ENCODE assay signal across 9 cellular contexts in genomic region chr14:102848830-102849521, GRCh38.
DNase-seq lines count a peak whose midpoint lies in the region; ATAC-seq, FAIRE-seq and TF ChIP-seq lines count a peak whose summit lies in the region.
"Had no signal": no experiment of that assay in that cellular context is flagged by ENCODE, and none has a peak within 500 bp of the region (broad histone marks: within the 10 kb centered on the region; RNA-seq: fewer than 3 reads in every experiment).

No MANE protein-coding gene starts in this region.

- H3K36me3 Mint-ChIP-seq in osteocyte (ENCODE audit: unreplicated experiment): peaks cover 3% of the 10 kb centered on the region
- H3K36me3 Mint-ChIP-seq in natural killer cell treated with Interleukin-12 subunit alpha and Interleukin-12 subunit beta and Interleukin-15 and Interleukin-18, amount 100 ng/mL, for 72 hours: peaks cover 3% of the 10 kb centered on the region

- intact Hi-C loops in endothelial cell of umbilical vein (cut with micrococcal nuclease): no loop called here

- H2AFZ ChIP-seq in endothelial cell of umbilical vein (ENCODE audit: low read depth, low read length): no peak overlapping the region

- no peaks in the 10 kb centered on the region for H3K9me3 ChIP-seq in endothelial cell of umbilical vein (replicated peaks; ENCODE audit: control insufficient read depth, insufficient read depth, low read length)

- H3K79me2 ChIP-seq in endothelial cell of umbilical vein (ENCODE audit: control insufficient read depth, insufficient read depth, low read length): no peaks in the 10 kb centered on the region

- H3K9me3 Mint-ChIP-seq in osteocyte (ENCODE audit: unreplicated experiment): no peaks in the 10 kb centered on the region
- H3K9me3 Mint-ChIP-seq in natural killer cell treated with Interleukin-12 subunit alpha and Interleukin-12 subunit beta and Interleukin-15 and Interleukin-18, amount 100 ng/mL, for 72 hours: no peaks in the 10 kb centered on the region

- no TSS peak for BruUV-seq in endothelial cell of umbilical vein (replicated peaks; lab: Mats Ljungman, UMichigan)

- dilution Hi-C loops in endothelial cell of umbilical vein (cut with MboI; ENCODE audit: extremely low pct_ligation_motif_present, low sequenced_read_pairs): no loop called here

- no peak overlapping the region for H3K9ac ChIP-seq in endothelial cell of umbilical vein (replicated peaks; ENCODE audit: extremely low read depth, insufficient read depth, low read length)

- no peak overlapping the region for H3K4me2 ChIP-seq in endothelial cell of umbilical vein (ENCODE audit: insufficient read depth, low read length)

- peaks cover 13% of the 10 kb centered on the region for H3K4me1 Mint-ChIP-seq in osteocyte (ENCODE audit: unreplicated experiment)
- H3K4me1 Mint-ChIP-seq in natural killer cell treated with Interleukin-12 subunit alpha and Interleukin-12 subunit beta and Interleukin-15 and Interleukin-18, amount 100 ng/mL, for 72 hours (ENCODE audit: low read depth in 2 of 2): peaks cover 5 to 17% of the 10 kb centered on the region in 2 donors

- no peak for TF ChIP-seq POLR2A in endothelial cell of umbilical vein (IDR thresholded peaks at IDR 0.05; ENCODE audit: low read depth, low read length)

- H4K20me1 ChIP-seq in endothelial cell of umbilical vein (replicated peaks; ENCODE audit: control insufficient read depth, extremely low read depth, insufficient read depth, low read length): no peaks in the 10 kb centered on the region

- H3K4me3 ChIP-seq in endothelial cell of umbilical vein (replicated peaks in 1 of 3; ENCODE audit: insufficient read depth in 1 of 3, low read depth in 1 of 3, low read length in 3 of 3): no peak overlapping the region

- ATAC-seq in GM18519 (IDR thresholded peaks at IDR 0.05; ENCODE audit: low FRiP score, unreplicated experiment): no peak
- ATAC-seq in GM19035 (IDR thresholded peaks at IDR 0.05; ENCODE audit: unreplicated experiment): no peak
- ATAC-seq in natural killer cell treated with Interleukin-12 subunit alpha and Interleukin-12 subunit beta and Interleukin-15 and Interleukin-18, amount 100 ng/mL, for 72 hours: no peak

- TF ChIP-seq CTCF in endothelial cell of umbilical vein (IDR thresholded peaks at IDR 0.05; ENCODE audit: extremely low read depth in 1 of 2, insufficient read depth in 1 of 2, low read depth in 1 of 2, low read length in 2 of 2): no peak
- TF ChIP-seq CTCF in osteocyte (IDR thresholded peaks at IDR 0.05): no peak

- H3K4me1 ChIP-seq in endothelial cell of umbilical vein (ENCODE audit: control insufficient read depth, extremely low read depth, insufficient read depth, low read length): peaks cover 10% of the 10 kb centered on the region

- peak; percentile 96 for DNase-seq in DMS 273 (lab: John Stamatoyannopoulos, UW; ENCODE audit: unreplicated experiment)
- DNase-seq in NCI-H446 (lab: John Stamatoyannopoulos, UW): peak; percentile 85 to 91
- no peak for DNase-seq in endothelial cell of umbilical vein (ENCODE audit: low read depth, low spot score)
- no peak for DNase-seq in osteocyte (ENCODE audit: extremely low spot score, unreplicated experiment)
- no peak for DNase-seq in AML-193 (lab: John Stamatoyannopoulos, UW)
- no peak for DNase-seq in natural killer cell treated with Interleukin-12 subunit alpha and Interleukin-12 subunit beta and Interleukin-15 and Interleukin-18, amount 100 ng/mL, for 72 hours (ENCODE audit: low spot score)
- DNase-seq: T-helper 1 cell had no signal

- FAIRE-seq in endothelial cell of umbilical vein (lab: Jason Lieb, UNC): peak; percentile 59

- H3K4me3 Mint-ChIP-seq in osteocyte (ENCODE audit: unreplicated experiment): no peak overlapping the region
- no peak overlapping the region for H3K4me3 Mint-ChIP-seq in natural killer cell treated with Interleukin-12 subunit alpha and Interleukin-12 subunit beta and Interleukin-15 and Interleukin-18, amount 100 ng/mL, for 72 hours

- H3K27ac ChIP-seq in endothelial cell of umbilical vein (ENCODE audit: insufficient read depth, low read depth, low read length): no peak overlapping the region

- H3K9me1 ChIP-seq in endothelial cell of umbilical vein (replicated peaks; ENCODE audit: control insufficient read depth, extremely low read depth, insufficient read depth, low read length): no peaks in the 10 kb centered on the region

- CTCF ChIA-PET in endothelial cell of umbilical vein (lab: Charles Lee): interaction anchor here (1.6 kb wide), 1 partner anchor 324 kb away, joined by 4 read pairs; no protein-coding TSS in a partner anchor

- no peaks in the 10 kb centered on the region for H3K36me3 ChIP-seq in endothelial cell of umbilical vein (ENCODE audit: control insufficient read depth in 2 of 2, extremely low read depth in 1 of 2, insufficient read depth in 2 of 2, low read length in 2 of 2)

- no peaks in the 10 kb centered on the region for H3K27me3 ChIP-seq in endothelial cell of umbilical vein (ENCODE audit: control insufficient read depth in 2 of 2, insufficient read depth in 2 of 2, low read length in 2 of 2)

- POLR2A ChIA-PET in endothelial cell of umbilical vein (lab: Charles Lee): no interaction called here

- H3K27ac Mint-ChIP-seq in osteocyte (ENCODE audit: unreplicated experiment): peak overlapping the region; percentile 45
- no peak overlapping the region for H3K27ac Mint-ChIP-seq in natural killer cell treated with Interleukin-12 subunit alpha and Interleukin-12 subunit beta and Interleukin-15 and Interleukin-18, amount 100 ng/mL, for 72 hours

- H3K27me3 Mint-ChIP-seq in osteocyte (ENCODE audit: unreplicated experiment): no peaks in the 10 kb centered on the region
- H3K27me3 Mint-ChIP-seq in natural killer cell treated with Interleukin-12 subunit alpha and Interleukin-12 subunit beta and Interleukin-15 and Interleukin-18, amount 100 ng/mL, for 72 hours: no peaks in the 10 kb centered on the region

TF ChIP-seq in endothelial cell of umbilical vein, 7 proteins besides CTCF, POLR2A, EP300 and RAD21:
- TF ChIP-seq MYC (IDR thresholded peaks at IDR 0.05; ENCODE audit: low read depth, low read length): no peak
- no peak for TF ChIP-seq FOS (IDR thresholded peaks at IDR 0.05; ENCODE audit: borderline replicate concordance, insufficient read depth, low read length)
- no peak for TF ChIP-seq POLR2AphosphoS5 (IDR thresholded peaks at IDR 0.05; ENCODE audit: insufficient read depth, low read depth, low read length)
- TF ChIP-seq MAX (IDR thresholded peaks at IDR 0.05; ENCODE audit: insufficient read depth, insufficient read length): no peak
- TF ChIP-seq EZH2 (IDR thresholded peaks at IDR 0.05; ENCODE audit: borderline replicate concordance, low read depth, low read length, severe bottlenecking): no peak
- no peak for TF ChIP-seq GATA2 (IDR thresholded peaks at IDR 0.05; ENCODE audit: insufficient read depth, insufficient read length, low read depth, low read length)
- no peak for TF ChIP-seq JUN (IDR thresholded peaks at IDR 0.05; ENCODE audit: borderline replicate concordance, insufficient read depth, insufficient read length, low read depth)

Comparison
In these comparisons a context has a peak if more than half of its experiments do, and no peak if none do; other contexts are left out.
1. DNase-seq: peak in DMS 273 (single experiment) and NCI-H446 (2 of 2); none in endothelial cell of umbilical vein (single experiment), osteocyte (single experiment), AML-193 (0 of 2) and natural killer cell treated with Interleukin-12 subunit alpha and Interleukin-12 subunit beta and Interleukin-15 and Interleukin-18, amount 100 ng/mL, for 72 hours (single experiment).